1 cellular context compared by ENCODE assay signal in the genomic region with DNA sequence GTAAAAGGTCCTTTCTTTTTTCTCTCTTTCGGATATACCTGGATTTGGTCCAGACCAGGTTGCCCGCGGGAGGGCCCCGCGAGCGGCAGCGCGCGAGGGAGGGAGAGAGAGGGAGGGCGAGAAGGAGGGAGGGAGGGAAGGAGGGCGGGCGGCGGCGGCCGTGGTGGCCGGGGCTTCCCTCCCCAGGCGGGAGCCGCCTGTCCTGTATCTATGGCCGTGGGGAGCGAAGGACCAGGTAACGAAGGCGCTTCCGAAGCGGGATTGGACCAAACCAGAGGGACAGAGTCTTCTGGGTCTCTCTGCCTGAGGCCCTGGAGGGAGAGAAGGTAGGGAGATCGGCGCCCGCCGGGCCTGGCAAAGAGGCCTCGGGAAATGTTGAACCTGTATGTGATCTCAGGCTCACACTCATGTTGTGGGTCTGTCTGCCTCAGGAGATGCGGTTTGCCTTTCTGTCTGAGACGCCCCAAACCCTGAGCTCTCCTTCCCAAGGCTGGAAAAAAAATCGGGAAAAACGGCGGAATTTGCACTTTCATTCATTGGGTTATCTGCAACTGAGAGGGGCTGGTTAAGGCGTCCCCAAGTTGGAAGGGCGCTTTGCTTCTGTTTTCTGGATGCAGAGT.
TF ChIP-seq lines count a peak whose summit lies in the region.

No MANE protein-coding gene starts in this region.

TF ChIP-seq in H1, 55 proteins besides CTCF, POLR2A, EP300 and RAD21:
- TF ChIP-seq SUZ12 (IDR thresholded peaks at IDR 0.05; ENCODE audit: low read length) (peak; percentile 75; the same call in 1 of the 2 replicates), EZH2 (IDR thresholded peaks at IDR 0.05; ENCODE audit: low read depth, low read length, severe bottlenecking) (peak; percentile 90), GABPA (IDR thresholded peaks at IDR 0.05; ENCODE audit: borderline replicate concordance, insufficient read depth, low read length) (no peak), RNF2 (IDR thresholded peaks at IDR 0.05; ENCODE audit: borderline replicate concordance, low read depth, low read length, missing control alignments, poor library complexity, severe bottlenecking) (peak; percentile 89)
